In genomic region chr11:65496304-65497140, GRCh38 we compare ENCODE assay signal across 8 cellular contexts. TPM values are rescaled to one million over a fixed set of nuclear protein-coding genes. Genes with fewer than 3 reads are reported as not detected.
DNase-seq lines count a peak whose midpoint lies in the region; ATAC-seq and TF ChIP-seq lines count a peak whose summit lies in the region.

No MANE protein-coding gene starts in this region.

- H3K36me3 Mint-ChIP-seq in activated CD4-positive, alpha-beta T cell treated with anti-CD3 and anti-CD28 coated beads, Interleukin-2, amount 10 ng/mL, durations not matched to agents 24 days and 14 days (ENCODE audit: low read depth): peaks cover 3% of the 10 kb centered on the region
- H3K36me3 Mint-ChIP-seq in natural killer cell: no peaks in the 10 kb centered on the region

- H3K4me1 Mint-ChIP-seq in activated CD4-positive, alpha-beta T cell treated with anti-CD3 and anti-CD28 coated beads, Interleukin-2, amount 10 ng/mL, durations not matched to agents 24 days and 14 days: peaks cover 45% of the 10 kb centered on the region
- H3K4me1 Mint-ChIP-seq in natural killer cell: peaks cover 13 to 17% of the 10 kb centered on the region in 2 donors

- TF ChIP-seq CTCF in brain microvascular endothelial cell (IDR thresholded peaks at IDR 0.05; ENCODE audit: low read depth, low read length, missing control alignments): no peak
- no peak for TF ChIP-seq CTCF in lower lobe of right lung (IDR thresholded peaks at IDR 0.05)
- no peak for TF ChIP-seq CTCF in tibial artery (IDR thresholded peaks at IDR 0.05)
- TF ChIP-seq CTCF in natural killer cell (IDR thresholded peaks at IDR 0.05): no peak

- H3K4me3 ChIP-seq in brain microvascular endothelial cell (ENCODE audit: low read depth, low read length) (no peak overlapping the region), lower lobe of right lung (peak overlapping the region; percentile 30), tibial artery (peak overlapping the region; percentile 40 to 74)

- H3K36me3 ChIP-seq in brain microvascular endothelial cell (replicated peaks) (peaks cover 22% of the 10 kb centered on the region), lower lobe of right lung (peaks cover 4% of the 10 kb centered on the region), tibial artery (peaks cover 8 to 14% (median 14%) of the 10 kb centered on the region in 3 donors)

- peak overlapping the region; percentile 93 for H3K27ac ChIP-seq in brain microvascular endothelial cell
- H3K27ac ChIP-seq in lower lobe of right lung: peak overlapping the region; percentile 99
- peak overlapping the region; percentile 97 to 99 for H3K27ac ChIP-seq in tibial artery

- ATAC-seq in lower lobe of right lung: no peak
- ATAC-seq in HG02981 (IDR thresholded peaks at IDR 0.05; ENCODE audit: unreplicated experiment): no peak
- no peak for ATAC-seq in natural killer cell

- H3K9me3 Mint-ChIP-seq in activated CD4-positive, alpha-beta T cell treated with anti-CD3 and anti-CD28 coated beads, Interleukin-2, amount 10 ng/mL, durations not matched to agents 24 days and 14 days: no peaks in the 10 kb centered on the region
- no peaks in the 10 kb centered on the region for H3K9me3 Mint-ChIP-seq in natural killer cell

- H3K4me1 ChIP-seq in lower lobe of right lung (peaks cover 54% of the 10 kb centered on the region), tibial artery (peaks cover 8 to 61% (median 48%) of the 10 kb centered on the region in 4 donors)

- peak; percentile 82 for DNase-seq in activated CD4-positive, alpha-beta T cell treated with anti-CD3 and anti-CD28 coated beads, Interleukin-2, amount 10 ng/mL, durations not matched to agents 24 days and 14 days
- no peak for DNase-seq in activated CD4-positive, alpha-beta T cell treated with anti-CD3 and anti-CD28 coated beads for 48 hours
- DNase-seq in LHCN-M2 (ENCODE audit: low read depth) (peak; percentile 59), brain microvascular endothelial cell (peak; percentile 22), lower lobe of right lung (no peak), tibial artery (peak; percentile 29 to 68), natural killer cell (no peak)

- intact Hi-C loops in activated CD4-positive, alpha-beta T cell treated with anti-CD3 and anti-CD28 coated beads, Interleukin-2, amount 10 ng/mL, durations not matched to agents 24 days and 14 days (cut with micrococcal nuclease): loop anchor here (1.0 kb wide), 4 partner anchors 19 to 114 kb away; partner anchors contain the start of gene SLC25A45
- intact Hi-C loops in lower lobe of right lung (cut with DNase I): no loop called here
- intact Hi-C loops in tibial artery (cut with DNase I; ENCODE audit: low total_unique reads): no loop called here
- intact Hi-C loops in natural killer cell (cut with micrococcal nuclease): loop anchor here (1.0 kb wide), 2 partner anchors 10 to 19 kb away; no protein-coding TSS in a partner anchor

- in situ Hi-C loops in brain microvascular endothelial cell (cut with HindIII; ENCODE audit: low pct_ligation_motif_present, low sequenced_read_pairs): loop anchor here (5.0 kb wide), 1 partner anchor 74 kb away; the partner anchor contains the start of gene NEAT1

- no peak overlapping the region for H3K4me3 Mint-ChIP-seq in activated CD4-positive, alpha-beta T cell treated with anti-CD3 and anti-CD28 coated beads, Interleukin-2, amount 10 ng/mL, durations not matched to agents 24 days and 14 days
- no peak overlapping the region for H3K4me3 Mint-ChIP-seq in natural killer cell

- H3K27me3 ChIP-seq in brain microvascular endothelial cell (replicated peaks): no peaks in the 10 kb centered on the region
- H3K27me3 ChIP-seq in lower lobe of right lung (ENCODE audit: low read depth): no peaks in the 10 kb centered on the region
- no peaks in the 10 kb centered on the region for H3K27me3 ChIP-seq in tibial artery

- H3K9me3 ChIP-seq in lower lobe of right lung (no peaks in the 10 kb centered on the region), tibial artery (no peaks in the 10 kb centered on the region)

- H3K27ac Mint-ChIP-seq in activated CD4-positive, alpha-beta T cell treated with anti-CD3 and anti-CD28 coated beads, Interleukin-2, amount 10 ng/mL, durations not matched to agents 24 days and 14 days: no peak overlapping the region
- no peak overlapping the region for H3K27ac Mint-ChIP-seq in natural killer cell

- H3K27me3 Mint-ChIP-seq in activated CD4-positive, alpha-beta T cell treated with anti-CD3 and anti-CD28 coated beads, Interleukin-2, amount 10 ng/mL, durations not matched to agents 24 days and 14 days: no peaks in the 10 kb centered on the region
- no peaks in the 10 kb centered on the region for H3K27me3 Mint-ChIP-seq in natural killer cell (ENCODE audit: low read depth in 2 of 2)

RNA-seq across cellular contexts. Expression of gene MALAT1, which starts 2.3 kb away (rescaled TPM):
- 5,198 and 5,435 TPM in 2 replicates for total RNA-seq in activated CD4-positive, alpha-beta T cell treated with anti-CD3 and anti-CD28 coated beads, Interleukin-2, amount 10 ng/mL, durations not matched to agents 24 days and 14 days
- total RNA-seq in LHCN-M2 (2014; rRNA removed) (1,575 and 2,461 TPM in 2 replicates), lower lobe of right lung (11,612 TPM), natural killer cell (over 10,000 TPM; 32,911 to 36,726 (median 33,502) TPM)
- 343 TPM for polyA plus RNA-seq in LHCN-M2 (2012)

RNA-seq across cellular contexts. Expression of gene SCYL1, which starts 28.4 kb away (rescaled TPM):
- 94.2 and 95.8 TPM in 2 replicates for total RNA-seq in activated CD4-positive, alpha-beta T cell treated with anti-CD3 and anti-CD28 coated beads, Interleukin-2, amount 10 ng/mL, durations not matched to agents 24 days and 14 days
- total RNA-seq in LHCN-M2 (2014; rRNA removed): 104 and 113 TPM in 2 replicates
- 81.2 TPM for polyA plus RNA-seq in LHCN-M2 (2012)
- total RNA-seq in lower lobe of right lung: 61.2 TPM
- total RNA-seq in natural killer cell: 10 to 100 TPM; 61.7 to 79.9 (median 71.3) TPM

Comparison
In these comparisons a context has a peak if more than half of its experiments do, and no peak if none do; other contexts are left out.
1. DNase-seq: peak in activated CD4-positive, alpha-beta T cell treated with anti-CD3 and anti-CD28 coated beads, Interleukin-2, amount 10 ng/mL, durations not matched to agents 24 days and 14 days (single experiment), LHCN-M2 (single experiment), brain microvascular endothelial cell (single experiment) and tibial artery (2 of 2); none in activated CD4-positive, alpha-beta T cell treated with anti-CD3 and anti-CD28 coated beads for 48 hours (single experiment), lower lobe of right lung (single experiment) and natural killer cell (single experiment).
2. intact Hi-C loops: an anchor here in activated CD4-positive, alpha-beta T cell treated with anti-CD3 and anti-CD28 coated beads, Interleukin-2, amount 10 ng/mL, durations not matched to agents 24 days and 14 days (1.0 kb wide) and natural killer cell (1.0 kb wide); none called in lower lobe of right lung and tibial artery.
3. Peak in every context shown above with its lines, with median percentiles within 50 percentile points of each other: H3K27ac ChIP-seq.